16 cellular contexts compared by ENCODE assay signal in genomic region chr7:45181286-45181960, GRCh38. TPM values are rescaled to one million over a fixed set of nuclear protein-coding genes. Genes with fewer than 3 reads are reported as not detected.
"Had no signal": no experiment of that assay in that cellular context is flagged by ENCODE, and none has a peak within 500 bp of the region (broad histone marks: within the 10 kb centered on the region; RNA-seq: fewer than 3 reads in every experiment).

No MANE protein-coding gene starts in this region.

- H3K27ac Mint-ChIP-seq: stimulated activated naive CD8-positive, alpha-beta T cell treated with anti-CD3 and anti-CD28 coated beads, Interleukin-15, Interleukin-2, amounts not matched to agents 100 ng/mL and 50 ng/mL, for 24 hours; WTC11 had no signal

- H3K4me3 Mint-ChIP-seq: stimulated activated naive CD8-positive, alpha-beta T cell treated with anti-CD3 and anti-CD28 coated beads, Interleukin-15, Interleukin-2, amounts not matched to agents 100 ng/mL and 50 ng/mL, for 24 hours; WTC11 had no signal

- H3K4me1 Mint-ChIP-seq: WTC11 had no signal

- DNase-seq: activated CD4-positive, alpha-beta T cell treated with anti-CD3 and anti-CD28 coated beads, Interleukin-2, amount 50 U/mL, for 1 hour; activated gamma-delta T cell; activated T-cell treated with anti-CD3 and anti-CD28 coated beads, Interleukin-2, amount 50 U/mL, for 1 hour; anterior cingulate cortex; brain microvascular endothelial cell; effector memory CD4-positive, alpha-beta T cell; glutamatergic neuron; left colon; retina; SJCRH30; stimulated activated CD4-positive, alpha-beta T cell treated with anti-CD3 and anti-CD28 coated beads, Interleukin-15, amount 100 ng/mL, for 24 hours; stimulated activated CD4-positive, alpha-beta T cell treated with anti-CD3 and anti-CD28 coated beads, Interleukin-4, amount 100 ng/mL, for 4 hours; T-helper 2 cell had no signal

- ATAC-seq: foreskin keratinocyte, left colon, WTC11 had no signal

- H3K9me3 Mint-ChIP-seq: stimulated activated naive CD8-positive, alpha-beta T cell treated with anti-CD3 and anti-CD28 coated beads, Interleukin-15, Interleukin-2, amounts not matched to agents 100 ng/mL and 50 ng/mL, for 24 hours; WTC11 had no signal

- H3K36me3 Mint-ChIP-seq: WTC11 had no signal

RNA-seq across cellular contexts. Expression of gene RAMP3, which starts 23.8 kb away (rescaled TPM):
- total RNA-seq: foreskin keratinocyte, SJCRH30 had no signal
